Comparison of ENCODE assay signal across 17 cellular contexts in genomic region chr18:54112356-54112755, GRCh38.
"Had no signal": no experiment of that assay in that cellular context is flagged by ENCODE, and none has a peak within 500 bp of the region (broad histone marks: within the 10 kb centered on the region; RNA-seq: fewer than 3 reads in every experiment).

No MANE protein-coding gene starts in this region.

- ATAC-seq: activated naive CD8-positive, alpha-beta T cell treated with anti-CD3 and anti-CD28 coated beads, Interleukin-2, amount 50 U/mL, for 24 hours; esophagus mucosa; right cardiac atrium had no signal

- FAIRE-seq: endometrium, islet of Langerhans had no signal

- H3K4me1 ChIP-seq: prostate gland, suprapubic skin had no signal

- DNase-seq: activated CD4-positive, alpha-beta T cell treated with anti-CD3 and anti-CD28 coated beads, Interleukin-2, amount 10 ng/mL, durations not matched to agents 7 days and 5 days; activated CD8-positive, alpha-beta memory T cell treated with anti-CD3 and anti-CD28 coated beads, Interleukin-2, amount 50 U/mL, for 48 hours; activated naive CD8-positive, alpha-beta T cell treated with anti-CD3 and anti-CD28 coated beads, Interleukin-2, amount 50 U/mL, for 24 hours; nephron progenitor cell; right cardiac atrium; stimulated activated CD4-positive, alpha-beta T cell treated with anti-CD3 and anti-CD28 coated beads, Interleukin-4, amount 100 ng/mL, for 4 hours; stimulated activated CD8-positive, alpha-beta memory T cell treated with anti-CD3 and anti-CD28 coated beads, Interleukin-4, amount 100 ng/mL, for 48 hours; stimulated activated naive CD4-positive, alpha-beta T cell treated with Interleukin-2 at 50 U/mL for 16 hours; trophoblast cell had no signal

- H3K9me3 ChIP-seq: prostate gland, suprapubic skin had no signal

- H3K36me3 ChIP-seq: cardiac muscle cell, prostate gland, suprapubic skin had no signal

- H3K27me3 ChIP-seq: cardiac muscle cell, suprapubic skin had no signal

- H3K4me3 ChIP-seq: cardiac muscle cell, lung, prostate gland, skin epidermis, suprapubic skin had no signal
